ENCODE assay signal across 9 cellular contexts in genomic region chr20:37522258-37523011, GRCh38. TPM values are rescaled to one million over a fixed set of nuclear protein-coding genes. Genes with fewer than 3 reads are reported as not detected.
DNase-seq lines count a peak whose midpoint lies in the region; ATAC-seq and TF ChIP-seq lines count a peak whose summit lies in the region.
"Had no signal": no experiment of that assay in that cellular context is flagged by ENCODE, and none has a peak within 500 bp of the region (broad histone marks: within the 10 kb centered on the region; RNA-seq: fewer than 3 reads in every experiment).

No MANE protein-coding gene starts in this region.

- no peak for TF ChIP-seq CTCF in Peyer's patch (IDR thresholded peaks at IDR 0.05)
- no peak for TF ChIP-seq CTCF in fibroblast of villous mesenchyme (IDR thresholded peaks at IDR 0.05; ENCODE audit: insufficient read depth, low read depth, low read length)

- H3K27ac ChIP-seq in Peyer's patch (peak overlapping the region in 1 of 4 donors; percentile 35), muscle layer of colon (ENCODE audit: low read depth, low read length) (peak overlapping the region; percentile 5)

- H3K36me3 ChIP-seq in Peyer's patch, result peaks cover 0 to 8% (median 0%) of the 10 kb centered on the region in 3 donors
- peaks cover 9% of the 10 kb centered on the region for H3K36me3 ChIP-seq in muscle layer of colon (ENCODE audit: insufficient read depth, low read length)

- DNase-seq in D341Med (ENCODE audit: low spot score) (peak; percentile 30), Peyer's patch (peak in 2 of 3 donors; percentile 54 to 69), fibroblast of villous mesenchyme (ENCODE audit: low read depth) (peak; percentile 40), iPS-NIHi11 (ENCODE audit: low spot score) (no peak), midbrain (lab: John Stamatoyannopoulos, UW) (no peak)
- DNase-seq: activated T-cell treated with anti-CD3 and anti-CD28 coated beads, Interleukin-2, amount 50 U/mL, for 1 hour had no signal

- H3K9ac ChIP-seq in muscle layer of colon (ENCODE audit: low read length), result no peak overlapping the region

- H3K27me3 ChIP-seq in Peyer's patch (no peaks in the 10 kb centered on the region), muscle layer of colon (ENCODE audit: control insufficient read depth in 1 of 2, insufficient read depth in 2 of 2, low read length in 2 of 2) (no peaks in the 10 kb centered on the region)

- H3K9me3 ChIP-seq in Peyer's patch (no peaks in the 10 kb centered on the region), muscle layer of colon (ENCODE audit: low read length) (no peaks in the 10 kb centered on the region)

- no peak for ATAC-seq in HG03342 (IDR thresholded peaks at IDR 0.05; ENCODE audit: unreplicated experiment)
- no peak for ATAC-seq in HG03432 (IDR thresholded peaks at IDR 0.05; ENCODE audit: unreplicated experiment)

- no peak for TF ChIP-seq POLR2A in Peyer's patch (IDR thresholded peaks at IDR 0.05)

- H3K4me1 ChIP-seq in Peyer's patch (peaks cover 0 to 62% (median 11%) of the 10 kb centered on the region in 4 donors), muscle layer of colon (ENCODE audit: insufficient read depth, low read length) (peaks cover 63% of the 10 kb centered on the region)

- H3K4me3 ChIP-seq in Peyer's patch, result peak overlapping the region in 1 of 4 donors; percentile 13
- H3K4me3 ChIP-seq in fibroblast of villous mesenchyme (ENCODE audit: low read depth, low read length), result no peak overlapping the region
- H3K4me3 ChIP-seq in muscle layer of colon (ENCODE audit: low read depth in 1 of 2, low read length in 2 of 2), result no peak overlapping the region

RNA-seq across cellular contexts. Expression of gene NNAT, which starts 1.4 kb away (rescaled TPM):
- total RNA-seq in Peyer's patch (not detected), fibroblast of villous mesenchyme (1.3 and 1.6 TPM in 2 replicates)

RNA-seq across cellular contexts. Expression of gene BLCAP, which starts 5.2 kb away (rescaled TPM):
- total RNA-seq in Peyer's patch, result 100 to 1,000 TPM in 3 of 4 donors, 10 to 100 TPM in 1; 44.6 to 129 (median 118) TPM
- 37.7 and 55.7 TPM in 2 replicates for total RNA-seq in fibroblast of villous mesenchyme

Comparison
In these comparisons a context has a peak if more than half of its experiments do, and no peak if none do; other contexts are left out.
1. DNase-seq: peak in D341Med (single experiment), Peyer's patch (2 of 3) and fibroblast of villous mesenchyme (single experiment); none in iPS-NIHi11 (single experiment) and midbrain (single experiment).